In genomic region chr16:86682219-86682904, GRCh38 we compare ENCODE assay signal across 17 cellular contexts.
"Had no signal": no experiment of that assay in that cellular context is flagged by ENCODE, and none has a peak within 500 bp of the region (broad histone marks: within the 10 kb centered on the region; RNA-seq: fewer than 3 reads in every experiment).

No MANE protein-coding gene starts in this region.

- DNase-seq: activated CD4-positive, alpha-beta T cell treated with anti-CD3 and anti-CD28 coated beads for 1 hour; activated CD4-positive, alpha-beta T cell treated with anti-CD3 and anti-CD28 coated beads, Interleukin-2, amount 50 U/mL, for 4 hours; activated naive CD4-positive, alpha-beta T cell; activated naive CD8-positive, alpha-beta T cell treated with anti-CD3 and anti-CD28 coated beads, Interleukin-2, amount 50 U/mL, for 24 hours; activated T-cell treated with anti-CD3 and anti-CD28 coated beads for 4 hours; esophagus squamous epithelium; hypothalamus; left lung; mesenchymal stem cell; natural killer cell; stimulated activated CD4-positive, alpha-beta T cell treated with anti-CD3 and anti-CD28 coated beads, Interleukin-2, amount 100 ng/mL, for 24 hours; T-helper 1 cell; T1000; thyroid gland had no signal

- H3K27ac ChIP-seq: cardiac muscle cell, left lung, VCaP had no signal

- H3K36me3 Mint-ChIP-seq: natural killer cell had no signal

- H3K4me3 ChIP-seq: cardiac muscle cell, esophagus squamous epithelium, left lung, thyroid gland had no signal

- H3K9me3 Mint-ChIP-seq: natural killer cell had no signal

- H3K27me3 ChIP-seq: cardiac muscle cell, thyroid gland had no signal

- H3K4me1 ChIP-seq: left lung, thyroid gland had no signal

- H3K4me1 Mint-ChIP-seq: activated naive CD8-positive, alpha-beta T cell treated with anti-CD3 and anti-CD28 coated beads, Interleukin-2, amount 50 U/mL, for 24 hours; natural killer cell had no signal

- ATAC-seq: activated naive CD8-positive, alpha-beta T cell treated with anti-CD3 and anti-CD28 coated beads, Interleukin-2, amount 50 U/mL, for 24 hours; left lung; natural killer cell; stimulated activated memory B cell treated with anti-CD40 and anti-IgM and Interleukin-4, amounts not matched to agents 10 μg/mL and 1 μg/mL and 100 μg/mL, for 72 hours had no signal

- H3K4me3 Mint-ChIP-seq: activated naive CD8-positive, alpha-beta T cell treated with anti-CD3 and anti-CD28 coated beads, Interleukin-2, amount 50 U/mL, for 24 hours; natural killer cell; stimulated activated memory B cell treated with anti-CD40 and anti-IgM and Interleukin-4, amounts not matched to agents 10 μg/mL and 1 μg/mL and 100 μg/mL, for 72 hours had no signal

- H3K9me3 ChIP-seq: esophagus squamous epithelium, left lung, thyroid gland had no signal

- H3K27ac Mint-ChIP-seq: activated naive CD8-positive, alpha-beta T cell treated with anti-CD3 and anti-CD28 coated beads, Interleukin-2, amount 50 U/mL, for 24 hours; natural killer cell; stimulated activated memory B cell treated with anti-CD40 and anti-IgM and Interleukin-4, amounts not matched to agents 10 μg/mL and 1 μg/mL and 100 μg/mL, for 72 hours had no signal

- H3K36me3 ChIP-seq: cardiac muscle cell, esophagus squamous epithelium, left lung, thyroid gland had no signal
